ENCODE assay signal across 11 cellular contexts in the genomic region with DNA sequence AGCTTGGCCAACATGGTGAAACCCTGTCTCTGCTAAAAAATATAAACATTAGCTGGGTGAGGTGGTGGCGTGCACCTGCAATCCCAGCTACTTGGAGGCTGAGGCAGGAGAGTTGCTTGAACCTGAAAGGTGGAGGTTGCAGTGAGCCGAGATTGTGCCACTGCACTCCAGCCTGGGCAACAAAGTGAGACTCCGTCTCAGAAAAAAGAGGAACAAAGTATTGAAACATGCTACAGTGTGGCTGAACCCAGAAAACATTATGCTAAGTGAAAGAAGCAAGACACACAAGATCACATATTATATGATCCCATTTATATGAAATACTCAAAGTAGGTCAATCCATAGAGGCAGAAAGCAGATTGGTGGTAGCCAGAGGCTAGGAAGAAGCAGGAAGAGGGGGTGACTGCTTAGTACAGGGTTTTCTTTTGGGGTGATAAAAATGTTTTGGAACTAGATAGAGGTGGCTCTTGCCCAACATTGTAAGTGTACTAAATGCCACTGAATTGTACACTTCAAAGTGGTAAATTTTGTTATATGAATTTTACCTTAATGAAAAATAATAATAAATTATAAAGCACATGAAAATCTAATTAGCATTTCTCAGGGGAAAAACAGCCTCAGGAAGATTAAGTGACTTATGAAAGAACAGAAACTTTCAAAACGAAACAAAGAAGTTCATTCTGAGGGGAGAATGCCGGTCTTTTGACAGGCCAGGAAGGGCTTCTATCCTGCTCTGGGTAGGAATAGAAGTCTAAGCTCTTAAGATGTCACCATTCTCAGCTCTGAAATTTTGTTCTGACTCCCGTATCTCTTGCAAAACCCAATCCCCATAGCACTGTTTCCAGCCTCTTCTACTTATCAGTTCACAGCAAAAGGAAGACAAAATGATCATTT.
A peak's percentile ranks its signal among the peaks of the same experiment; 100 is the strongest.
DNase-seq lines count a peak whose midpoint lies in the region; ATAC-seq, FAIRE-seq and TF ChIP-seq lines count a peak whose summit lies in the region.
"Had no signal": no experiment of that assay in that cellular context is flagged by ENCODE, and none has a peak within 500 bp of the region (broad histone marks: within the 10 kb centered on the region; RNA-seq: fewer than 3 reads in every experiment).

No MANE protein-coding gene starts in this region.

- no peak for TF ChIP-seq POLR2A in breast epithelium (IDR thresholded peaks at IDR 0.05)

- H3K4me3 ChIP-seq in kidney (ENCODE audit: low read length in 2 of 2) (no peak overlapping the region), breast epithelium (no peak overlapping the region)
- H3K4me3 ChIP-seq: ascending aorta, gastroesophageal sphincter had no signal

- FAIRE-seq in kidney (lab: Jason Lieb, UNC): no peak

- intact Hi-C loops in kidney (cut with DNase I) (no loop called here), breast epithelium (cut with DNase I; ENCODE audit: low total_unique reads) (no loop called here)

- no peak overlapping the region for H3K27ac ChIP-seq in kidney (ENCODE audit: low read depth in 2 of 2, low read length in 2 of 2)
- H3K27ac ChIP-seq in breast epithelium: no peak overlapping the region
- H3K27ac ChIP-seq: ascending aorta, gastroesophageal sphincter had no signal

- DNase-seq in central memory CD8-positive, alpha-beta T cell (ENCODE audit: low spot score in 2 of 2): no peak
- no peak for DNase-seq in AG20443 (ENCODE audit: low spot score)
- no peak for DNase-seq in kidney
- DNase-seq in breast epithelium (ENCODE audit: low spot score in 2 of 2): no peak
- DNase-seq in activated CD8-positive, alpha-beta memory T cell treated with anti-CD3 and anti-CD28 coated beads for 24 hours: no peak
- DNase-seq: natural killer cell had no signal

- no peaks in the 10 kb centered on the region for H3K9me3 Mint-ChIP-seq in central memory CD8-positive, alpha-beta T cell
- H3K9me3 Mint-ChIP-seq: natural killer cell had no signal

- H3K36me3 Mint-ChIP-seq in central memory CD8-positive, alpha-beta T cell (ENCODE audit: insufficient read depth): no peaks in the 10 kb centered on the region
- H3K36me3 Mint-ChIP-seq: natural killer cell had no signal

- peak; percentile 76 for ATAC-seq in GM18858 (IDR thresholded peaks at IDR 0.05; ENCODE audit: unreplicated experiment)
- ATAC-seq in GM21619 (IDR thresholded peaks at IDR 0.05; ENCODE audit: unreplicated experiment): peak; percentile 87
- ATAC-seq in HG03457 (IDR thresholded peaks at IDR 0.05; ENCODE audit: unreplicated experiment): peak; percentile 59
- ATAC-seq in central memory CD8-positive, alpha-beta T cell (replicated peaks; ENCODE audit: extremely low read depth, poor library complexity, severe bottlenecking): no peak
- ATAC-seq: gastroesophageal sphincter, natural killer cell had no signal

- H3K4me1 ChIP-seq in kidney (ENCODE audit: control insufficient read depth in 1 of 2, insufficient read depth in 1 of 2, low read depth in 1 of 2, low read length in 2 of 2) (no peaks in the 10 kb centered on the region), breast epithelium (no peaks in the 10 kb centered on the region)
- H3K4me1 ChIP-seq: ascending aorta, gastroesophageal sphincter had no signal

- H3K27ac Mint-ChIP-seq in central memory CD8-positive, alpha-beta T cell (ENCODE audit: low read depth): no peak overlapping the region
- H3K27ac Mint-ChIP-seq: natural killer cell had no signal

- H3K27me3 Mint-ChIP-seq in central memory CD8-positive, alpha-beta T cell: peaks cover 50% of the 10 kb centered on the region

- H3K4me1 Mint-ChIP-seq in central memory CD8-positive, alpha-beta T cell: no peaks in the 10 kb centered on the region

- H3K4me3 Mint-ChIP-seq in central memory CD8-positive, alpha-beta T cell: peak overlapping the region; percentile 4
- H3K4me3 Mint-ChIP-seq: natural killer cell had no signal

- H3K9ac ChIP-seq in kidney (ENCODE audit: low read length in 2 of 2): no peak overlapping the region

- H3K9me3 ChIP-seq in kidney (ENCODE audit: control insufficient read depth in 1 of 2, low read length in 2 of 2) (no peaks in the 10 kb centered on the region), breast epithelium (no peaks in the 10 kb centered on the region)
- H3K9me3 ChIP-seq: ascending aorta had no signal

- no peak for TF ChIP-seq CTCF in kidney (IDR thresholded peaks at IDR 0.05; ENCODE audit: borderline replicate concordance, extremely low read depth, insufficient read depth)
- no peak for TF ChIP-seq CTCF in breast epithelium (IDR thresholded peaks at IDR 0.05)

- H3K36me3 ChIP-seq in kidney (ENCODE audit: control insufficient read depth in 1 of 2, insufficient read depth in 2 of 2, low read length in 2 of 2): no peaks in the 10 kb centered on the region
- H3K36me3 ChIP-seq in breast epithelium: no peaks in the 10 kb centered on the region
- H3K36me3 ChIP-seq: ascending aorta, gastroesophageal sphincter had no signal

- no peaks in the 10 kb centered on the region for H3K27me3 ChIP-seq in breast epithelium
- H3K27me3 ChIP-seq: ascending aorta had no signal
